ENCODE assay signal across 12 cellular contexts in genomic region chr3:98979296-98979695, GRCh38.
A peak's percentile ranks its signal among the peaks of the same experiment; 100 is the strongest.
DNase-seq lines count a peak whose midpoint lies in the region; ATAC-seq and TF ChIP-seq lines count a peak whose summit lies in the region.
"Had no signal": no experiment of that assay in that cellular context is flagged by ENCODE, and none has a peak within 500 bp of the region (broad histone marks: within the 10 kb centered on the region; RNA-seq: fewer than 3 reads in every experiment).

No MANE protein-coding gene starts in this region.

- H2AK5ac ChIP-seq in mesenchymal stem cell (ENCODE audit: low read length, severe bottlenecking), result peak overlapping the region; percentile 52

- H3K9me2 ChIP-seq in HCT116 (ENCODE audit: insufficient read depth), result no peaks in the 10 kb centered on the region

- no peak overlapping the region for H3K14ac ChIP-seq in mesenchymal stem cell (ENCODE audit: low read length in 2 of 2)

- no peak overlapping the region for H3K18ac ChIP-seq in mesenchymal stem cell (ENCODE audit: low read depth in 1 of 2, low read length in 2 of 2)

- H3K4me1 ChIP-seq in HCT116 (ENCODE audit: control insufficient read depth in 1 of 2, insufficient read depth in 2 of 2, low read length in 2 of 2), result peaks cover 83 to 92% of the 10 kb centered on the region in 2 experiments
- H3K4me1 ChIP-seq in RWPE2 (ENCODE audit: insufficient read depth, poor library complexity, severe bottlenecking), result peaks cover 55% of the 10 kb centered on the region
- H3K4me1 ChIP-seq in mesenchymal stem cell (ENCODE audit: control insufficient read depth, insufficient read depth, low read depth, low read length), result peaks cover 1% of the 10 kb centered on the region
- H3K4me1 ChIP-seq in smooth muscle cell (ENCODE audit: low read depth), result peaks cover 10% of the 10 kb centered on the region

- no peak for TF ChIP-seq RAD21 in HCT116 (IDR thresholded peaks at IDR 0.05; ENCODE audit: low read depth)

- H4K20me1 ChIP-seq in HCT116 (ENCODE audit: insufficient read depth) (no peaks in the 10 kb centered on the region), smooth muscle cell (ENCODE audit: low read depth) (no peaks in the 10 kb centered on the region)
- H4K20me1 ChIP-seq: BLaER1 treated with 17β-estradiol and CSF1 and Interleukin-3, amounts not matched to agents 10 nM and 100 nM had no signal

- H2BK120ac ChIP-seq in mesenchymal stem cell (ENCODE audit: low read depth, low read length), result no peak overlapping the region

- no peaks in the 10 kb centered on the region for H3K36me3 ChIP-seq in HCT116 (ENCODE audit: control insufficient read depth in 1 of 2, insufficient read depth in 2 of 2, low read length in 2 of 2)
- 0 out of 2 replicates have a peak, but pooled peaks cover 3% of the 10 kb centered on the region for H3K36me3 ChIP-seq in RWPE2 (ENCODE audit: low read depth)
- H3K36me3 ChIP-seq in mesenchymal stem cell (ENCODE audit: control insufficient read depth in 1 of 2, insufficient read depth in 2 of 2, low read depth in 1 of 2, low read length in 2 of 2), result peaks cover 0 to 3% of the 10 kb centered on the region in 2 experiments
- no peaks in the 10 kb centered on the region for H3K36me3 ChIP-seq in smooth muscle cell (ENCODE audit: low read depth)
- H3K36me3 ChIP-seq: BLaER1 treated with 17β-estradiol and CSF1 and Interleukin-3, amounts not matched to agents 10 nM and 100 nM had no signal

- H2BK15ac ChIP-seq in mesenchymal stem cell (ENCODE audit: low read depth, poor library complexity, severe bottlenecking), result no peak overlapping the region

- H3K23ac ChIP-seq in mesenchymal stem cell (ENCODE audit: low read length in 2 of 2), result no peak overlapping the region

- BruUV-seq in HCT116 (replicated peaks; lab: Mats Ljungman, UMichigan), result no TSS peak

- no peak overlapping the region for H2BK12ac ChIP-seq in mesenchymal stem cell (ENCODE audit: low read length in 2 of 2)

- peaks cover 90% of the 10 kb centered on the region for H3K79me2 ChIP-seq in HCT116 (ENCODE audit: insufficient read depth, low read length)
- no peaks in the 10 kb centered on the region for H3K79me2 ChIP-seq in smooth muscle cell (ENCODE audit: low read depth)

- no peak overlapping the region for H4K91ac ChIP-seq in mesenchymal stem cell (ENCODE audit: low read length)

- no peak overlapping the region for H2BK5ac ChIP-seq in mesenchymal stem cell (ENCODE audit: low read depth, low read length, poor library complexity, severe bottlenecking)

- no peak for DNase-seq in HCT116 (ENCODE audit: low read depth, low spot score)
- DNase-seq in RWPE2 (ENCODE audit: low spot score), result no peak
- no peak for DNase-seq in mesenchymal stem cell
- no peak for DNase-seq in smooth muscle cell (lab: John Stamatoyannopoulos, UW; ENCODE audit: unreplicated experiment)
- no peak for DNase-seq in NOMO-1 treated with dmso at 0.1 percent for 144 hours (lab: John Stamatoyannopoulos, UW; ENCODE audit: unreplicated experiment)
- DNase-seq: CD4-positive, CD25-positive, alpha-beta regulatory T cell; DMS53; GF-D8; GM23248; H7 had no signal

- H4K8ac ChIP-seq in mesenchymal stem cell (ENCODE audit: low read length), result no peak overlapping the region

- intact Hi-C loops in HCT116 (cut with micrococcal nuclease), result no loop called here

- no peak overlapping the region for H2AFZ ChIP-seq in HCT116 (ENCODE audit: low read depth, low read length, poor library complexity, severe bottlenecking)
- H2AFZ ChIP-seq in mesenchymal stem cell (ENCODE audit: low read depth, low read length), result no peak overlapping the region
- H2AFZ ChIP-seq in smooth muscle cell (ENCODE audit: low read depth), result no peak overlapping the region
- H2AFZ ChIP-seq: GM23248 had no signal

- RAD21 ChIA-PET in HCT116 (lab: Charles Lee; ENCODE audit: low non-redundant PET in 1 of 2, low total read pairs in 2 of 2, uncharacterized antibody in 2 of 2, unreplicated experiment in 2 of 2), result no interaction called here

- no peaks in the 10 kb centered on the region for H3K9me3 ChIP-seq in HCT116 (ENCODE audit: control insufficient read depth in 1 of 2, insufficient read depth in 1 of 2, low read depth in 1 of 2, low read length in 2 of 2)
- H3K9me3 ChIP-seq in RWPE2 (ENCODE audit: severe bottlenecking), result no peaks in the 10 kb centered on the region
- H3K9me3 ChIP-seq in mesenchymal stem cell (ENCODE audit: control insufficient read depth, low read length), result peaks cover 7% of the 10 kb centered on the region
- H3K9me3 ChIP-seq in smooth muscle cell (replicated peaks; ENCODE audit: low read depth), result no peaks in the 10 kb centered on the region
- H3K9me3 ChIP-seq: BLaER1 treated with 17β-estradiol and CSF1 and Interleukin-3, amounts not matched to agents 10 nM and 100 nM had no signal

- H3K9ac ChIP-seq in HCT116 (ENCODE audit: low read length), result peak overlapping the region; percentile 63
- H3K9ac ChIP-seq in mesenchymal stem cell (ENCODE audit: low read length), result no peak overlapping the region
- no peak overlapping the region for H3K9ac ChIP-seq in smooth muscle cell (ENCODE audit: low read depth)
- H3K9ac ChIP-seq: BLaER1 treated with 17β-estradiol and CSF1 and Interleukin-3, amounts not matched to agents 10 nM and 100 nM; GM23248 had no signal

- ATAC-seq in HCT116 (no peak), RWPE2 (ENCODE audit: low read depth) (no peak), HG02763 (IDR thresholded peaks at IDR 0.05; ENCODE audit: unreplicated experiment) (no peak)

- POLR2A ChIA-PET in HCT116 (lab: Charles Lee), result interaction anchor here (1.8 to 5.6 kb wide), 3 partner anchors 9 to 78 kb away, joined by 5 to 62 read pairs (median 13); partner anchors contain the start of gene DCBLD2

- no peaks in the 10 kb centered on the region for H3F3A ChIP-seq in smooth muscle cell (ENCODE audit: low read depth)

- WGBS in mesenchymal stem cell, result no CpG with 5 or more reads among the region's 1 CpG
- 89% methylated on average over 1 of the region's 1 CpG for WGBS in smooth muscle cell (ENCODE audit: low lambda C conversion rate)

- H3K79me1 ChIP-seq in mesenchymal stem cell (replicated peaks; ENCODE audit: low read length, poor library complexity, severe bottlenecking), result no peaks in the 10 kb centered on the region

- no peak for TF ChIP-seq CTCF in HCT116 (IDR thresholded peaks at IDR 0.05 in 2 of 3, conservative IDR thresholded peaks at IDR 0.05 in 1 of 3; ENCODE audit: borderline replicate concordance in 1 of 3, insufficient read depth in 1 of 3, low read depth in 2 of 3, low read length in 2 of 3)
- no peak for TF ChIP-seq CTCF in RWPE2 (IDR thresholded peaks at IDR 0.05; ENCODE audit: poor library complexity, severe bottlenecking)
- TF ChIP-seq CTCF in smooth muscle cell (IDR thresholded peaks at IDR 0.05; ENCODE audit: borderline replicate concordance, insufficient read depth, poor library complexity, severe bottlenecking), result no peak

- CTCF ChIA-PET in HCT116 (lab: Charles Lee), result no interaction called here

- H3K4me2 ChIP-seq in HCT116 (ENCODE audit: low read length), result peak overlapping the region; percentile 63
- peak overlapping the region; percentile 37 for H3K4me2 ChIP-seq in mesenchymal stem cell (ENCODE audit: low read length, poor library complexity, severe bottlenecking)
- no peak overlapping the region for H3K4me2 ChIP-seq in smooth muscle cell
- H3K4me2 ChIP-seq: BLaER1 treated with 17β-estradiol and CSF1 and Interleukin-3, amounts not matched to agents 10 nM and 100 nM had no signal

- no peaks in the 10 kb centered on the region for H3K27me3 ChIP-seq in HCT116 (ENCODE audit: insufficient read depth, low read length)
- H3K27me3 ChIP-seq in RWPE2 (ENCODE audit: insufficient read depth, poor library complexity, severe bottlenecking), result no peaks in the 10 kb centered on the region
- no peaks in the 10 kb centered on the region for H3K27me3 ChIP-seq in mesenchymal stem cell (ENCODE audit: control insufficient read depth in 1 of 2, insufficient read depth in 1 of 2, low read length in 2 of 2)
- H3K27me3 ChIP-seq in smooth muscle cell (ENCODE audit: low read depth), result no peaks in the 10 kb centered on the region
- H3K27me3 ChIP-seq: BLaER1 treated with 17β-estradiol and CSF1 and Interleukin-3, amounts not matched to agents 10 nM and 100 nM had no signal

- no peak for TF ChIP-seq POLR2A in HCT116 (IDR thresholded peaks at IDR 0.05; ENCODE audit: borderline replicate concordance, extremely low read depth, insufficient read depth, insufficient read length)

- no peak overlapping the region for H3K4me3 ChIP-seq in HCT116 (replicated peaks in 1 of 2; ENCODE audit: low read depth in 1 of 2, low read length in 2 of 2)
- no peak overlapping the region for H3K4me3 ChIP-seq in RWPE2 (ENCODE audit: severe bottlenecking)
- H3K4me3 ChIP-seq in mesenchymal stem cell (ENCODE audit: insufficient read depth in 1 of 2, low read depth in 1 of 2, low read length in 2 of 2), result no peak overlapping the region
- no peak overlapping the region for H3K4me3 ChIP-seq in smooth muscle cell
- H3K4me3 ChIP-seq: BLaER1 treated with 17β-estradiol and CSF1 and Interleukin-3, amounts not matched to agents 10 nM and 100 nM; GM23248 had no signal

- no peak overlapping the region for H3K4ac ChIP-seq in mesenchymal stem cell (ENCODE audit: low read depth in 1 of 2, low read length in 2 of 2)

- peak overlapping the region; percentile 88 for H3K27ac ChIP-seq in HCT116 (ENCODE audit: low read depth, low read length)
- H3K27ac ChIP-seq in RWPE2 (ENCODE audit: poor library complexity, severe bottlenecking), result peak overlapping the region; percentile 99
- peak overlapping the region; percentile 92 for H3K27ac ChIP-seq in mesenchymal stem cell (ENCODE audit: low read length, poor library complexity, severe bottlenecking)
- H3K27ac ChIP-seq in smooth muscle cell (ENCODE audit: low read depth), result no peak overlapping the region
- H3K27ac ChIP-seq: BLaER1 treated with 17β-estradiol and CSF1 and Interleukin-3, amounts not matched to agents 10 nM and 100 nM; GM23248 had no signal

TF ChIP-seq in HCT116, 20 proteins besides CTCF, POLR2A, EP300 and RAD21:
- TF ChIP-seq ZFX (IDR thresholded peaks at IDR 0.05) (no peak), EGR1 (IDR thresholded peaks at IDR 0.05; ENCODE audit: low read depth) (no peak), TCF7L2 (IDR thresholded peaks at IDR 0.05; ENCODE audit: borderline replicate concordance, extremely low read depth, insufficient read depth, insufficient read length) (no peak), YY1 (IDR thresholded peaks at IDR 0.05; ENCODE audit: extremely low read depth, insufficient replicate concordance, low read depth, low read length) (no peak), SRF (IDR thresholded peaks at IDR 0.05; ENCODE audit: low read depth) (no peak), EZH2 (IDR thresholded peaks at IDR 0.05) (no peak)
- TF ChIP-seq, protein P1, sequence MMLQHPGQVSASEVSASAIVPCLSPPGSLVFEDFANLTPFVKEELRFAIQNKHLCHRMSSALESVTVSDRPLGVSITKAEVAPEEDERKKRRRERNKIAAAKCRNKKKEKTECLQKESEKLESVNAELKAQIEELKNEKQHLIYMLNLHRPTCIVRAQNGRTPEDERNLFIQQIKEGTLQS (IDR thresholded peaks at IDR 0.05), result no peak
